ENCODE assay signal across 8 cellular contexts in genomic region chr12:95072900-95073697, GRCh38. TPM values are rescaled to one million over a fixed set of nuclear protein-coding genes. Genes with fewer than 3 reads are reported as not detected.
DNase-seq lines count a peak whose midpoint lies in the region; ATAC-seq and TF ChIP-seq lines count a peak whose summit lies in the region.

Gene NR2C1, minus strand, starts transcription at chr12:95073618. Its CDS starts 6,234 bp downstream, at chr12:95067384.

- peak within 1 kb of the TSS; percentile 87 for H3K27ac Mint-ChIP-seq in GM23338
- H3K27ac Mint-ChIP-seq in activated T-helper 2 cell treated with anti-CD3 and anti-CD28 coated beads, Interferon-gamma antibody, Interleukin-2, Interleukin-4, amounts not matched to agents 10 μg/mL and 5 μg/mL and 100 μg/mL, durations not matched to agents 14 hours and 24 hours and 36 hours, result peak within 1 kb of the TSS; percentile 85
- peak within 1 kb of the TSS; percentile 81 to 92 for H3K27ac Mint-ChIP-seq in natural killer cell

- H4K20me1 ChIP-seq in DND-41 (ENCODE audit: insufficient read depth, low read length) (peaks cover 13% of the 10 kb centered on the region), GM23338 (replicated peaks; ENCODE audit: insufficient read depth) (peaks cover 18% of the 10 kb centered on the region)

- ATAC-seq in DND-41 (ENCODE audit: insufficient read depth, low read depth) (peak; percentile 89), GM23338 (peak; percentile 93), RWPE2 (ENCODE audit: low read depth) (peak; percentile 94), natural killer cell (peak; percentile 97)
- peak; percentile 98 for ATAC-seq in stimulated activated naive CD8-positive, alpha-beta T cell treated with anti-CD3 and anti-CD28 coated beads, Interleukin-15, Interleukin-2, amounts not matched to agents 100 U/mL and 50 U/mL, for 24 hours

- H3K4me3 Mint-ChIP-seq in GM23338 (peak within 1 kb of the TSS; percentile 90), natural killer cell (peak within 1 kb of the TSS; percentile 94)
- H3K4me3 Mint-ChIP-seq in activated T-helper 2 cell treated with anti-CD3 and anti-CD28 coated beads, Interferon-gamma antibody, Interleukin-2, Interleukin-4, amounts not matched to agents 10 μg/mL and 5 μg/mL and 100 μg/mL, durations not matched to agents 14 hours and 24 hours and 36 hours (ENCODE audit: low read depth), result peak within 1 kb of the TSS; percentile 91

- H3K27ac ChIP-seq in DND-41 (ENCODE audit: low read length) (peak within 1 kb of the TSS; percentile 92), GM23338 (ENCODE audit: low read depth) (peak within 1 kb of the TSS; percentile 90), RWPE2 (ENCODE audit: poor library complexity, severe bottlenecking) (peak within 1 kb of the TSS; percentile 65)

- H3K4me1 Mint-ChIP-seq in GM23338 (peaks cover 2% of the 10 kb centered on the region; the same call in 2 of the 3 replicates), natural killer cell (peaks cover 7 to 13% of the 10 kb centered on the region in 2 donors)
- H3K4me1 Mint-ChIP-seq in activated T-helper 2 cell treated with anti-CD3 and anti-CD28 coated beads, Interferon-gamma antibody, Interleukin-2, Interleukin-4, amounts not matched to agents 10 μg/mL and 5 μg/mL and 100 μg/mL, durations not matched to agents 14 hours and 24 hours and 36 hours (ENCODE audit: low read depth), result peaks cover 13% of the 10 kb centered on the region

- peaks cover 1% of the 10 kb centered on the region; the same call in 1 of the 3 replicates for H3K36me3 Mint-ChIP-seq in GM23338 (ENCODE audit: low read depth)
- peaks cover 5% of the 10 kb centered on the region for H3K36me3 Mint-ChIP-seq in activated T-helper 2 cell treated with anti-CD3 and anti-CD28 coated beads, Interferon-gamma antibody, Interleukin-2, Interleukin-4, amounts not matched to agents 10 μg/mL and 5 μg/mL and 100 μg/mL, durations not matched to agents 14 hours and 24 hours and 36 hours (ENCODE audit: low read depth)
- no peaks in the 10 kb centered on the region for H3K36me3 Mint-ChIP-seq in natural killer cell

- H3K27me3 ChIP-seq in DND-41 (ENCODE audit: insufficient read depth, low read length, poor library complexity) (no peaks in the 10 kb centered on the region), GM23338 (ENCODE audit: insufficient read depth) (no peaks in the 10 kb centered on the region), RWPE2 (ENCODE audit: insufficient read depth, poor library complexity, severe bottlenecking) (no peaks in the 10 kb centered on the region)

- H3K36me3 ChIP-seq in DND-41 (ENCODE audit: insufficient read depth, low read length) (peaks cover 13% of the 10 kb centered on the region), GM23338 (ENCODE audit: insufficient read depth) (no peaks in the 10 kb centered on the region), RWPE2 (ENCODE audit: low read depth) (peaks cover 11% of the 10 kb centered on the region)

- H3K79me2 ChIP-seq in DND-41 (ENCODE audit: insufficient read depth, low read length) (peaks cover 52% of the 10 kb centered on the region), GM23338 (replicated peaks; ENCODE audit: insufficient read depth) (peaks cover 47% of the 10 kb centered on the region)

- H3K9me3 Mint-ChIP-seq in GM23338 (no peaks in the 10 kb centered on the region), natural killer cell (no peaks in the 10 kb centered on the region)
- H3K9me3 Mint-ChIP-seq in activated T-helper 2 cell treated with anti-CD3 and anti-CD28 coated beads, Interferon-gamma antibody, Interleukin-2, Interleukin-4, amounts not matched to agents 10 μg/mL and 5 μg/mL and 100 μg/mL, durations not matched to agents 14 hours and 24 hours and 36 hours, result no peaks in the 10 kb centered on the region

- H2AFZ ChIP-seq in DND-41 (ENCODE audit: low read depth, low read length) (peak within 1 kb of the TSS; percentile 97), GM23338 (peak within 1 kb of the TSS; percentile 95)

- no peaks in the 10 kb centered on the region for H3F3A ChIP-seq in GM23338 (replicated peaks; ENCODE audit: low read depth)

- DNase-seq in DND-41, result peak; percentile 96
- DNase-seq in GM23338 (ENCODE audit: low spot score), result peak; percentile 98
- peak; percentile 76 for DNase-seq in LNCaP clone FGC (ENCODE audit: low read depth)
- DNase-seq in RWPE2 (ENCODE audit: low spot score), result peak; percentile 96
- DNase-seq in activated T-helper 2 cell treated with anti-CD3 and anti-CD28 coated beads, Interferon-gamma antibody, Interleukin-2, Interleukin-4, amounts not matched to agents 10 μg/mL and 5 μg/mL and 100 μg/mL, durations not matched to agents 14 hours and 24 hours and 36 hours (ENCODE audit: low spot score), result peak; percentile 90
- DNase-seq in fibroblast of peridontal ligament (ENCODE audit: extremely low read depth), result peak; percentile 88
- DNase-seq in natural killer cell, result peak; percentile 80
- peak; percentile 91 for DNase-seq in stimulated activated naive CD8-positive, alpha-beta T cell treated with anti-CD3 and anti-CD28 coated beads, Interleukin-15, Interleukin-2, amounts not matched to agents 100 U/mL and 50 U/mL, for 24 hours

- H3K9me2 ChIP-seq in GM23338 (ENCODE audit: insufficient read depth), result no peaks in the 10 kb centered on the region

- peaks cover 4% of the 10 kb centered on the region for H3K27me3 Mint-ChIP-seq in GM23338 (ENCODE audit: insufficient read depth, low read depth, poor library complexity)
- H3K27me3 Mint-ChIP-seq in activated T-helper 2 cell treated with anti-CD3 and anti-CD28 coated beads, Interferon-gamma antibody, Interleukin-2, Interleukin-4, amounts not matched to agents 10 μg/mL and 5 μg/mL and 100 μg/mL, durations not matched to agents 14 hours and 24 hours and 36 hours (ENCODE audit: low read depth), result peaks cover 5% of the 10 kb centered on the region
- H3K27me3 Mint-ChIP-seq in natural killer cell (ENCODE audit: low read depth in 2 of 2), result no peaks in the 10 kb centered on the region

- intact Hi-C loops in activated T-helper 2 cell treated with anti-CD3 and anti-CD28 coated beads, Interferon-gamma antibody, Interleukin-2, Interleukin-4, amounts not matched to agents 10 μg/mL and 5 μg/mL and 100 μg/mL, durations not matched to agents 14 hours and 24 hours and 36 hours (cut with micrococcal nuclease), result loop anchor here (1.0 to 10.0 kb wide), 5 partner anchors 30 to 402 kb away; partner anchors contain the start of genes FGD6, METAP2, NDUFA12 and VEZT
- intact Hi-C loops in natural killer cell (cut with micrococcal nuclease), result loop anchor here (5.0 kb wide), 1 partner anchor 144 kb away; the partner anchor contains the start of genes FGD6 and VEZT

- H3K4me2 ChIP-seq in DND-41 (ENCODE audit: insufficient read depth, low read length), result peak within 1 kb of the TSS; percentile 71
- H3K4me2 ChIP-seq in GM23338, result peak within 1 kb of the TSS; percentile 92

- peak within 1 kb of the TSS; percentile 99 to 100 for H3K4me3 ChIP-seq in DND-41 (ENCODE audit: low read depth in 1 of 2, low read length in 2 of 2)
- H3K4me3 ChIP-seq in GM23338, result peak within 1 kb of the TSS; percentile 98
- peak within 1 kb of the TSS; percentile 61 for H3K4me3 ChIP-seq in LNCaP clone FGC (ENCODE audit: low read depth, low read length)
- H3K4me3 ChIP-seq in RWPE2 (ENCODE audit: severe bottlenecking), result peak within 1 kb of the TSS; percentile 74

- no peak for TF ChIP-seq CTCF in DND-41 (IDR thresholded peaks at IDR 0.05; ENCODE audit: borderline replicate concordance, extremely low read depth, low read length, poor library complexity, severe bottlenecking)
- no peak for TF ChIP-seq CTCF in GM23338 (conservative IDR thresholded peaks at IDR 0.05; ENCODE audit: low read depth in 2 of 2)
- no peak for TF ChIP-seq CTCF in LNCaP clone FGC (IDR thresholded peaks at IDR 0.05; ENCODE audit: control insufficient read depth, extremely low read depth, insufficient read depth)
- TF ChIP-seq CTCF in RWPE2 (IDR thresholded peaks at IDR 0.05; ENCODE audit: poor library complexity, severe bottlenecking), result no peak
- no peak for TF ChIP-seq CTCF in natural killer cell (IDR thresholded peaks at IDR 0.05)

- H3K9ac ChIP-seq in DND-41 (ENCODE audit: low read depth, low read length), result peak within 1 kb of the TSS; percentile 93

- H3K4me1 ChIP-seq in DND-41 (ENCODE audit: insufficient read depth, low read length), result peaks cover 25% of the 10 kb centered on the region
- no peaks in the 10 kb centered on the region for H3K4me1 ChIP-seq in GM23338 (ENCODE audit: insufficient read depth)
- H3K4me1 ChIP-seq in RWPE2 (ENCODE audit: insufficient read depth, poor library complexity, severe bottlenecking), result no peaks in the 10 kb centered on the region

- H3K9me3 ChIP-seq in DND-41 (ENCODE audit: insufficient read depth, low read length, severe bottlenecking) (no peaks in the 10 kb centered on the region), RWPE2 (ENCODE audit: severe bottlenecking) (no peaks in the 10 kb centered on the region)

TF ChIP-seq in GM23338, 12 proteins besides CTCF, POLR2A, EP300 and RAD21 (continues in another document):
- TF ChIP-seq POLR2AphosphoS5 (IDR thresholded peaks at IDR 0.05; ENCODE audit: low read depth) (peak; percentile 70), ZNF114 (CRISPR knock-in tag; IDR thresholded peaks at IDR 0.05) (no peak), ZNF331 (CRISPR knock-in tag; IDR thresholded peaks at IDR 0.05; ENCODE audit: low read depth) (no peak)

RNA-seq across cellular contexts. Expression of gene NR2C1, which starts in this region (rescaled TPM):
- 31.5 and 41.1 TPM in 2 replicates for total RNA-seq in GM23338 (2014; rRNA removed; shearing (Covaris generic))
- polyA plus RNA-seq in GM23338 (2016; fragmentation: Nextera tagmentation; extraction: Ambion mirVana), result 38.6 and 45.3 TPM in 2 replicates
- 28.5 and 30.0 TPM in 2 replicates for total RNA-seq in activated T-helper 2 cell treated with anti-CD3 and anti-CD28 coated beads, Interferon-gamma antibody, Interleukin-2, Interleukin-4, amounts not matched to agents 10 μg/mL and 5 μg/mL and 100 μg/mL, durations not matched to agents 14 hours and 24 hours and 36 hours
- 10 to 100 TPM; 41.4 to 58.5 (median 46.9) TPM for total RNA-seq in natural killer cell

Comparison
In these comparisons a context has a peak if more than half of its experiments do, and no peak if none do; other contexts are left out.
1. Peak in every context shown above with its lines: DNase-seq, ATAC-seq, H3K4me3 ChIP-seq and H3K27ac ChIP-seq.